7 cellular contexts compared by ENCODE assay signal in genomic region chr1:120664373-120665249, GRCh38. TPM values are rescaled to one million over a fixed set of nuclear protein-coding genes. Genes with fewer than 3 reads are reported as not detected.
A peak's percentile ranks its signal among the peaks of the same experiment; 100 is the strongest.
DNase-seq lines count a peak whose midpoint lies in the region; ATAC-seq and TF ChIP-seq lines count a peak whose summit lies in the region.
"Not testable (repeated sequence)": the region's sequence is repeated elsewhere in the genome, so short reads cannot be mapped to it uniquely, and the experiment has no call there.

No MANE protein-coding gene starts in this region.

- peak; percentile 65 for ATAC-seq in RWPE2 (ENCODE audit: low read depth)
- ATAC-seq in central memory CD8-positive, alpha-beta T cell (replicated peaks; ENCODE audit: extremely low read depth, poor library complexity, severe bottlenecking) = not testable (repeated sequence)
- peak; percentile 55 to 63 for ATAC-seq in left cardiac atrium
- peak; percentile 28 for ATAC-seq in naive thymus-derived CD4-positive, alpha-beta T cell

- not testable (repeated sequence) for TF ChIP-seq CTCF in Calu3 (IDR thresholded peaks at IDR 0.05; ENCODE audit: unreplicated experiment); RWPE2 (IDR thresholded peaks at IDR 0.05; ENCODE audit: poor library complexity, severe bottlenecking); retinal pigment epithelial cell (conservative IDR thresholded peaks at IDR 0.05; ENCODE audit: low read depth, low read length)

- H3K4me3 ChIP-seq in RWPE2 (ENCODE audit: severe bottlenecking) (peak overlapping the region; percentile 15), retinal pigment epithelial cell (ENCODE audit: low read length) (peak overlapping the region; percentile 33)
- not testable (repeated sequence) for H3K4me3 ChIP-seq in naive thymus-derived CD4-positive, alpha-beta T cell (ENCODE audit: low read length)

- not testable (repeated sequence) for H3K4me1 Mint-ChIP-seq in Calu3 (ENCODE audit: low read depth, unreplicated experiment); activated naive CD4-positive, alpha-beta T cell treated with anti-CD3 and anti-CD28 coated beads for 36 hours (ENCODE audit: low read depth); central memory CD8-positive, alpha-beta T cell; naive thymus-derived CD4-positive, alpha-beta T cell

- intact Hi-C loops in Calu3 (cut with micrococcal nuclease; ENCODE audit: unreplicated experiment); activated naive CD4-positive, alpha-beta T cell treated with anti-CD3 and anti-CD28 coated beads for 36 hours (cut with micrococcal nuclease); left cardiac atrium (cut with DNase I); naive thymus-derived CD4-positive, alpha-beta T cell (cut with micrococcal nuclease): not testable (repeated sequence)

- peak overlapping the region; percentile 68 for H3K4me3 Mint-ChIP-seq in Calu3 (ENCODE audit: low read depth, unreplicated experiment)
- peak overlapping the region; percentile 83 for H3K4me3 Mint-ChIP-seq in activated naive CD4-positive, alpha-beta T cell treated with anti-CD3 and anti-CD28 coated beads for 36 hours
- H3K4me3 Mint-ChIP-seq in central memory CD8-positive, alpha-beta T cell = peak overlapping the region; percentile 72
- peak overlapping the region in 9 of 10 donors; percentile 65 to 89 (median 79) for H3K4me3 Mint-ChIP-seq in naive thymus-derived CD4-positive, alpha-beta T cell

- H3K9me3 ChIP-seq in RWPE2 (ENCODE audit: severe bottlenecking); naive thymus-derived CD4-positive, alpha-beta T cell (ENCODE audit: control insufficient read depth in 2 of 3, low read length in 3 of 3): not testable (repeated sequence)

- not testable (repeated sequence) for H3K27ac Mint-ChIP-seq in Calu3 (ENCODE audit: unreplicated experiment); activated naive CD4-positive, alpha-beta T cell treated with anti-CD3 and anti-CD28 coated beads for 36 hours; central memory CD8-positive, alpha-beta T cell (ENCODE audit: low read depth); naive thymus-derived CD4-positive, alpha-beta T cell

- CTCF ChIA-PET in Calu3 (lab: Charles Lee); activated naive CD4-positive, alpha-beta T cell treated with anti-CD3 and anti-CD28 coated beads for 36 hours (lab: Charles Lee); naive thymus-derived CD4-positive, alpha-beta T cell (lab: Charles Lee): not testable (repeated sequence)

- not testable (repeated sequence) for DNase-seq in Calu3; RWPE2 (ENCODE audit: low spot score); activated naive CD4-positive, alpha-beta T cell treated with anti-CD3 and anti-CD28 coated beads for 36 hours; central memory CD8-positive, alpha-beta T cell (ENCODE audit: low spot score in 2 of 2); left cardiac atrium; retinal pigment epithelial cell (ENCODE audit: low read depth)
- DNase-seq in naive thymus-derived CD4-positive, alpha-beta T cell = peak in 1 of 9 donors; percentile 14

- POLR2A ChIA-PET in naive thymus-derived CD4-positive, alpha-beta T cell (lab: Charles Lee) = not testable (repeated sequence)

- not testable (repeated sequence) for H3K27ac ChIP-seq in RWPE2 (ENCODE audit: poor library complexity, severe bottlenecking); naive thymus-derived CD4-positive, alpha-beta T cell (ENCODE audit: low read depth, low read length)

- not testable (repeated sequence) for H3K36me3 ChIP-seq in RWPE2 (ENCODE audit: low read depth); naive thymus-derived CD4-positive, alpha-beta T cell (ENCODE audit: control insufficient read depth in 2 of 3, insufficient read depth in 3 of 3, low read length in 3 of 3)

- H3K9me3 Mint-ChIP-seq in Calu3 (ENCODE audit: low read depth, unreplicated experiment); activated naive CD4-positive, alpha-beta T cell treated with anti-CD3 and anti-CD28 coated beads for 36 hours; central memory CD8-positive, alpha-beta T cell; naive thymus-derived CD4-positive, alpha-beta T cell: not testable (repeated sequence)

- H3K36me3 Mint-ChIP-seq in Calu3 (ENCODE audit: insufficient read depth, unreplicated experiment); activated naive CD4-positive, alpha-beta T cell treated with anti-CD3 and anti-CD28 coated beads for 36 hours (ENCODE audit: low read depth); central memory CD8-positive, alpha-beta T cell (ENCODE audit: insufficient read depth); naive thymus-derived CD4-positive, alpha-beta T cell: not testable (repeated sequence)

- BruUV-seq in Calu3 (replicated peaks; lab: Mats Ljungman, UMichigan) = not testable (repeated sequence)

- H3K27me3 Mint-ChIP-seq in Calu3 (ENCODE audit: unreplicated experiment); activated naive CD4-positive, alpha-beta T cell treated with anti-CD3 and anti-CD28 coated beads for 36 hours (ENCODE audit: low read depth); central memory CD8-positive, alpha-beta T cell; naive thymus-derived CD4-positive, alpha-beta T cell: not testable (repeated sequence)

- not testable (repeated sequence) for H3K4me1 ChIP-seq in RWPE2 (ENCODE audit: insufficient read depth, poor library complexity, severe bottlenecking); naive thymus-derived CD4-positive, alpha-beta T cell (ENCODE audit: control insufficient read depth in 2 of 2, insufficient read depth in 2 of 2, low read length in 2 of 2)

- H3K27me3 ChIP-seq in RWPE2 (ENCODE audit: insufficient read depth, poor library complexity, severe bottlenecking); naive thymus-derived CD4-positive, alpha-beta T cell (ENCODE audit: control insufficient read depth in 2 of 2, insufficient read depth in 2 of 2, low read length in 2 of 2): not testable (repeated sequence)

RNA-seq across cellular contexts. Expression of gene NBPF26, which starts 59.1 kb away (rescaled TPM):
- total RNA-seq in Calu3 (2022) (16.4 and 17.3 TPM in 2 replicates), left cardiac atrium (10 to 100 TPM in 1 of 2 donors, under 1 TPM in 1; 0.91 to 13.2 TPM)
- total RNA-seq in activated naive CD4-positive, alpha-beta T cell treated with anti-CD3 and anti-CD28 coated beads for 36 hours = 10 to 100 TPM; 20.2 to 24.9 TPM
- 10 to 100 TPM in 4 of 5 experiments, 1 to 10 TPM in 1; 9.9 to 77.3 (median 39.1) TPM for total RNA-seq in naive thymus-derived CD4-positive, alpha-beta T cell
- 1 to 10 TPM; 6.0 to 9.4 TPM for polyA plus RNA-seq in naive thymus-derived CD4-positive, alpha-beta T cell
